In genomic region chr4:22870847-22871246, GRCh38 we compare ENCODE assay signal across 24 cellular contexts.
"Had no signal": no experiment of that assay in that cellular context is flagged by ENCODE, and none has a peak within 500 bp of the region (broad histone marks: within the 10 kb centered on the region; RNA-seq: fewer than 3 reads in every experiment).

No MANE protein-coding gene starts in this region.

- H3K27ac Mint-ChIP-seq: dendritic cell treated with granulocyte-macrophage colony-stimulating factor and Interleukin-4, amounts not matched to agents 40 ng/mL and 50 ng/mL, for 4 days; effector memory CD8-positive, alpha-beta T cell had no signal

- H3K9me3 Mint-ChIP-seq: dendritic cell treated with granulocyte-macrophage colony-stimulating factor and Interleukin-4, amounts not matched to agents 40 ng/mL and 50 ng/mL, for 4 days had no signal

- H3K4me1 ChIP-seq: colonic mucosa, esophagus muscularis mucosa, esophagus squamous epithelium, foreskin keratinocyte, gastrocnemius medialis, gastroesophageal sphincter, heart left ventricle, heart right ventricle had no signal

- H3K27ac ChIP-seq: colonic mucosa, coronary artery, dorsolateral prefrontal cortex, epithelial cell of prostate, esophagus muscularis mucosa, esophagus squamous epithelium, foreskin keratinocyte, gastrocnemius medialis, gastroesophageal sphincter, heart left ventricle, heart right ventricle had no signal

- H3K36me3 ChIP-seq: colonic mucosa, esophagus muscularis mucosa, esophagus squamous epithelium, gastrocnemius medialis, gastroesophageal sphincter, heart left ventricle, heart right ventricle had no signal

- DNase-seq: colonic mucosa; cortex of kidney; dermis blood vessel endothelial cell; dorsolateral prefrontal cortex; effector CD4-positive, alpha-beta T cell; effector CD8-positive, alpha-beta T cell; effector memory CD4-positive, alpha-beta T cell; effector memory CD8-positive, alpha-beta T cell; erythroblast; esophagus squamous epithelium; foreskin fibroblast; foreskin keratinocyte; foreskin melanocyte; gastrocnemius medialis; glutamatergic neuron; head of caudate nucleus; heart left ventricle; heart right ventricle had no signal

- H3K4me3 Mint-ChIP-seq: dendritic cell treated with granulocyte-macrophage colony-stimulating factor and Interleukin-4, amounts not matched to agents 40 ng/mL and 50 ng/mL, for 4 days; effector memory CD8-positive, alpha-beta T cell had no signal

- H3K4me3 ChIP-seq: colonic mucosa, coronary artery, dorsolateral prefrontal cortex, esophagus muscularis mucosa, esophagus squamous epithelium, gastrocnemius medialis, gastroesophageal sphincter, heart left ventricle, heart right ventricle had no signal

- H3K27me3 Mint-ChIP-seq: dendritic cell treated with granulocyte-macrophage colony-stimulating factor and Interleukin-4, amounts not matched to agents 40 ng/mL and 50 ng/mL, for 4 days; effector memory CD8-positive, alpha-beta T cell had no signal

- ATAC-seq: effector memory CD8-positive, alpha-beta T cell; esophagus mucosa; foreskin keratinocyte; gastrocnemius medialis; gastroesophageal sphincter; heart left ventricle; heart right ventricle had no signal

- H3K9me3 ChIP-seq: colonic mucosa, esophagus muscularis mucosa, esophagus squamous epithelium, gastrocnemius medialis, heart left ventricle, heart right ventricle had no signal

- H3K27me3 ChIP-seq: colonic mucosa, esophagus muscularis mucosa, esophagus squamous epithelium, foreskin keratinocyte, gastrocnemius medialis, gastroesophageal sphincter, heart left ventricle, heart right ventricle had no signal
